In genomic region chr12:52975820-52976573, GRCh38 we compare ENCODE assay signal across 10 cellular contexts. TPM values are rescaled to one million over a fixed set of nuclear protein-coding genes. Genes with fewer than 3 reads are reported as not detected.
DNase-seq lines count a peak whose midpoint lies in the region; ATAC-seq, FAIRE-seq and TF ChIP-seq lines count a peak whose summit lies in the region.
"Had no signal": no experiment of that assay in that cellular context is flagged by ENCODE, and none has a peak within 500 bp of the region (broad histone marks: within the 10 kb centered on the region; RNA-seq: fewer than 3 reads in every experiment).

No MANE protein-coding gene starts in this region.

- no peaks in the 10 kb centered on the region for H3K27me3 ChIP-seq in colonic mucosa

- no peaks in the 10 kb centered on the region for H3K36me3 ChIP-seq in colonic mucosa

- H3K4me1 ChIP-seq in colonic mucosa = peaks cover 8% of the 10 kb centered on the region

- H3K9me3 ChIP-seq in colonic mucosa = no peaks in the 10 kb centered on the region

- peak overlapping the region; percentile 12 for H3K27ac Mint-ChIP-seq in nephron progenitor cell
- H3K27ac Mint-ChIP-seq: activated naive CD4-positive, alpha-beta T cell treated with anti-CD3 and anti-CD28 coated beads, Interleukin-2, amount 10 ng/mL, durations not matched to agents 7 days and 5 days had no signal

- H3K4me1 Mint-ChIP-seq in nephron progenitor cell = peaks cover 79% of the 10 kb centered on the region
- H3K4me1 Mint-ChIP-seq: activated naive CD4-positive, alpha-beta T cell treated with anti-CD3 and anti-CD28 coated beads, Interleukin-2, amount 10 ng/mL, durations not matched to agents 7 days and 5 days had no signal

- no peaks in the 10 kb centered on the region for H3K36me3 Mint-ChIP-seq in nephron progenitor cell (ENCODE audit: low read depth)
- H3K36me3 Mint-ChIP-seq: activated naive CD4-positive, alpha-beta T cell treated with anti-CD3 and anti-CD28 coated beads, Interleukin-2, amount 10 ng/mL, durations not matched to agents 7 days and 5 days had no signal

- FAIRE-seq in G401.6 (lab: Jason Lieb, UNC) (peak; percentile 53), GM19239 (lab: Jason Lieb, UNC) (no peak)
- FAIRE-seq: GM12891 had no signal

- TF ChIP-seq CTCF in colonic mucosa (IDR thresholded peaks at IDR 0.05) (peak; percentile 30), nephron progenitor cell (IDR thresholded peaks at IDR 0.05) (peak; percentile 13)

- H3K27ac ChIP-seq in colonic mucosa = no peak overlapping the region

- no peak overlapping the region for H3K4me3 ChIP-seq in colonic mucosa

- peak; percentile 46 for DNase-seq in NCI-H510A (lab: John Stamatoyannopoulos, UW)
- DNase-seq in colonic mucosa = peak; percentile 85
- no peak for DNase-seq in nephron progenitor cell
- no peak for DNase-seq in GM19239 (ENCODE audit: insufficient read length, low spot score)
- DNase-seq in activated CD4-positive, alpha-beta T cell treated with anti-CD3 and anti-CD28 coated beads for 1 hour = no peak
- DNase-seq: activated naive CD4-positive, alpha-beta T cell treated with anti-CD3 and anti-CD28 coated beads, Interleukin-2, amount 10 ng/mL, durations not matched to agents 7 days and 5 days had no signal

- peak overlapping the region; percentile 14 for H3K4me3 Mint-ChIP-seq in nephron progenitor cell
- H3K4me3 Mint-ChIP-seq: activated naive CD4-positive, alpha-beta T cell treated with anti-CD3 and anti-CD28 coated beads, Interleukin-2, amount 10 ng/mL, durations not matched to agents 7 days and 5 days had no signal

- H3K27me3 Mint-ChIP-seq in nephron progenitor cell (ENCODE audit: low read depth, poor library complexity) = peaks cover 16% of the 10 kb centered on the region

- ATAC-seq in GM18517 (IDR thresholded peaks at IDR 0.05; ENCODE audit: unreplicated experiment) (no peak), HG03571 (IDR thresholded peaks at IDR 0.05; ENCODE audit: unreplicated experiment) (no peak)

- no peaks in the 10 kb centered on the region for H3K9me3 Mint-ChIP-seq in nephron progenitor cell
- H3K9me3 Mint-ChIP-seq: activated naive CD4-positive, alpha-beta T cell treated with anti-CD3 and anti-CD28 coated beads, Interleukin-2, amount 10 ng/mL, durations not matched to agents 7 days and 5 days had no signal

- intact Hi-C loops in colonic mucosa (cut with DNase I) = loop anchor here (10.0 kb wide), 1 partner anchor 601 kb away; no protein-coding TSS in a partner anchor

- H3K9ac ChIP-seq in colonic mucosa (ENCODE audit: low read depth in 2 of 2, low read length in 2 of 2) = peak overlapping the region in 1 of 2 donors; percentile 27

RNA-seq across cellular contexts. Expression of gene KRT18, which starts 27.1 kb away (rescaled TPM):
- total RNA-seq in colonic mucosa = 1,000 to 10,000 TPM; 1,068 to 1,487 TPM

RNA-seq across cellular contexts. Expression of gene EIF4B, which starts 30.3 kb away (rescaled TPM):
- 100 to 1,000 TPM; 398 to 455 TPM for total RNA-seq in colonic mucosa

Comparison
In these comparisons a context has a peak if more than half of its experiments do, and no peak if none do; other contexts are left out.
1. DNase-seq: peak in NCI-H510A (single experiment) and colonic mucosa (single experiment); none in nephron progenitor cell (single experiment), GM19239 (single experiment) and activated CD4-positive, alpha-beta T cell treated with anti-CD3 and anti-CD28 coated beads for 1 hour (single experiment).